In the genomic region with DNA sequence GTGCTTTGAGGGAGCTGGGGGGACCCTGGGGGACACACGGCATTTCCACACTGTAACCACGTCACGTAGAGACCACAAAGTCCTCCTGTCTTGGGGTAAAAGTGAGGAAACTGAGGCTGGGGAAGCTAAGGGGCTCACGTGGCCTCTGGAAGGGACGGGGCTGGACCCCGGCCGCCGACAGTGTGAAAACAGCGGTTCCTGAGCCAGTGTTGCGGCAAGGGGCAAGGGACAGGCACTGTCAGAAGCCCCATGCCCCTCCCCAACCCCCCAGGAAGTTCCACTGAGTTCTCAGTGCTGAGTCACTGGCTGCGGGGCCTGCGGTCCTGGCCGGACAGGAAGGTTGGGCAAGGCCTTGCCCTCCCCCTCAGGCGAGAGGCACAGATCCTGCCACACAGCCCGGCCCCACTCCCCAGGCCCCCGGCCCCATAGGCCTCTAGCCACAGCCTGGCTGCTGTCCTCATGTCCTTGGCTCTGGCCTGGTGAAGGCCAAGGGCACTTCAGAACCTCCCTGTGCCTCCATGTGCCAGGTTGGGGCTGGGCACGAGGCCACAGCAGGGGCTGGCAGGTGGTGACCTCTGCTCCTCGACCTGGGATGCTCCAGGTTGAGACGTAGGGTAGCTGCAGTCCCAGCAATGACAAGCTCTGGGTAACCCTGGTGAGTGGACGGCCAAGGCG, we compare ENCODE assay signal across 8 cellular contexts. TPM values are rescaled to one million over a fixed set of nuclear protein-coding genes. Genes with fewer than 3 reads are reported as not detected.
DNase-seq lines count a peak whose midpoint lies in the region; ATAC-seq and TF ChIP-seq lines count a peak whose summit lies in the region.

No MANE protein-coding gene starts in this region.

- no peak overlapping the region for H3K4me3 ChIP-seq in esophagus (ENCODE audit: low read depth in 1 of 2, low read length in 2 of 2)
- peak overlapping the region; percentile 33 for H3K4me3 ChIP-seq in osteoblast (ENCODE audit: insufficient read depth, low read length)

- 64 to 70% methylated on average over 19 to 21 of the region's 21 CpGs for WGBS in esophagus, 2 donors

- TF ChIP-seq CTCF in osteoblast (IDR thresholded peaks at IDR 0.05; ENCODE audit: extremely low read depth, low read depth, low read length): no peak

- no peak for ATAC-seq in HG03469 (IDR thresholded peaks at IDR 0.05; ENCODE audit: unreplicated experiment)

- DNase-seq in CMK (ENCODE audit: low read depth) (peak; percentile 95), osteoblast (ENCODE audit: insufficient read length, low spot score, missing footprints) (peak; percentile 99), NCI-H1436 treated with DMSO at 0.1 percent for 48 hours (lab: John Stamatoyannopoulos, UW) (no peak), HuH-7 (ENCODE audit: low spot score) (no peak), DMS153 treated with DMSO at 0.1 percent for 48 hours (lab: John Stamatoyannopoulos, UW; ENCODE audit: unreplicated experiment) (no peak)

- H2AFZ ChIP-seq in osteoblast (ENCODE audit: low read length): peak overlapping the region; percentile 51

- H3K27ac ChIP-seq in esophagus (ENCODE audit: low read depth in 2 of 2, low read length in 1 of 2): peak overlapping the region; percentile 80 to 83
- H3K27ac ChIP-seq in osteoblast (ENCODE audit: low read depth, low read length): peak overlapping the region; percentile 90

- H4K20me1 ChIP-seq in osteoblast (ENCODE audit: insufficient read depth, low read length): no peaks in the 10 kb centered on the region

- H3K9me3 ChIP-seq in esophagus (ENCODE audit: control insufficient read depth in 2 of 2, insufficient read depth in 1 of 2, low read depth in 1 of 2, low read length in 1 of 2): no peaks in the 10 kb centered on the region
- H3K9me3 ChIP-seq in osteoblast (ENCODE audit: low read depth, low read length): no peaks in the 10 kb centered on the region

- H3K79me2 ChIP-seq in osteoblast (ENCODE audit: insufficient read depth, low read length): peaks cover 2% of the 10 kb centered on the region

- H3K4me1 ChIP-seq in esophagus (ENCODE audit: control insufficient read depth in 2 of 2, insufficient read depth in 2 of 2, low read length in 1 of 2) (peaks cover 16 to 28% of the 10 kb centered on the region in 2 donors), osteoblast (ENCODE audit: insufficient read depth, low read length) (peaks cover 34% of the 10 kb centered on the region)

- peak overlapping the region; percentile 66 for H3K4me2 ChIP-seq in osteoblast (ENCODE audit: insufficient read depth, low read length)

- H3K27me3 ChIP-seq in esophagus (ENCODE audit: control insufficient read depth in 1 of 2, insufficient read depth in 2 of 2, low read length in 2 of 2) (no peaks in the 10 kb centered on the region), osteoblast (ENCODE audit: insufficient read depth, low read length) (no peaks in the 10 kb centered on the region)

- no peaks in the 10 kb centered on the region for H3K36me3 ChIP-seq in esophagus (ENCODE audit: control insufficient read depth in 2 of 2, insufficient read depth in 2 of 2, low read length in 1 of 2)
- H3K36me3 ChIP-seq in osteoblast (ENCODE audit: insufficient read depth, low read length): no peaks in the 10 kb centered on the region

TF ChIP-seq in PFSK-1, 5 proteins besides CTCF, POLR2A, EP300 and RAD21:
- no peak for TF ChIP-seq TAF1 (IDR thresholded peaks at IDR 0.05; ENCODE audit: borderline replicate concordance, insufficient read depth, low read length)
- TF ChIP-seq, protein P1, sequence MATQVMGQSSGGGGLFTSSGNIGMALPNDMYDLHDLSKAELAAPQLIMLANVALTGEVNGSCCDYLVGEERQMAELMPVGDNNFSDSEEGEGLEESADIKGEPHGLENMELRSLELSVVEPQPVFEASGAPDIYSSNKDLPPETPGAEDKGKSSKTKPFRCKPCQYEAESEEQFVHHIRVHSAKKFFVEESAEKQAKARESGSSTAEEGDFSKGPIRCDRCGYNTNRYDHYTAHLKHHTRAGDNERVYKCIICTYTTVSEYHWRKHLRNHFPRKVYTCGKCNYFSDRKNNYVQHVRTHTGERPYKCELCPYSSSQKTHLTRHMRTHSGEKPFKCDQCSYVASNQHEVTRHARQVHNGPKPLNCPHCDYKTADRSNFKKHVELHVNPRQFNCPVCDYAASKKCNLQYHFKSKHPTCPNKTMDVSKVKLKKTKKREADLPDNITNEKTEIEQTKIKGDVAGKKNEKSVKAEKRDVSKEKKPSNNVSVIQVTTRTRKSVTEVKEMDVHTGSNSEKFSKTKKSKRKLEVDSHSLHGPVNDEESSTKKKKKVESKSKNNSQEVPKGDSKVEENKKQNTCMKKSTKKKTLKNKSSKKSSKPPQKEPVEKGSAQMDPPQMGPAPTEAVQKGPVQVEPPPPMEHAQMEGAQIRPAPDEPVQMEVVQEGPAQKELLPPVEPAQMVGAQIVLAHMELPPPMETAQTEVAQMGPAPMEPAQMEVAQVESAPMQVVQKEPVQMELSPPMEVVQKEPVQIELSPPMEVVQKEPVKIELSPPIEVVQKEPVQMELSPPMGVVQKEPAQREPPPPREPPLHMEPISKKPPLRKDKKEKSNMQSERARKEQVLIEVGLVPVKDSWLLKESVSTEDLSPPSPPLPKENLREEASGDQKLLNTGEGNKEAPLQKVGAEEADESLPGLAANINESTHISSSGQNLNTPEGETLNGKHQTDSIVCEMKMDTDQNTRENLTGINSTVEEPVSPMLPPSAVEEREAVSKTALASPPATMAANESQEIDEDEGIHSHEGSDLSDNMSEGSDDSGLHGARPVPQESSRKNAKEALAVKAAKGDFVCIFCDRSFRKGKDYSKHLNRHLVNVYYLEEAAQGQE (IDR thresholded peaks at IDR 0.05; ENCODE audit: insufficient read depth in 1 of 2, low read depth in 2 of 2, low read length in 2 of 2): peak in 1 of 2 experiments; percentile 49; a peak in 1 of 4 replicates
- peak; percentile 60 for TF ChIP-seq FOXP2 (optimal IDR thresholded peaks at IDR 0.05; ENCODE audit: borderline replicate concordance, extremely low read depth, extremely low read length, insufficient read depth)
- no peak for TF ChIP-seq SIN3A (IDR thresholded peaks at IDR 0.05; ENCODE audit: borderline replicate concordance, insufficient read depth, low read length)
- peak; percentile 38; the same call in 1 of the 2 replicates for TF ChIP-seq POLR2AphosphoS5 (IDR thresholded peaks at IDR 0.05; ENCODE audit: low read depth, low read length)

RNA-seq across cellular contexts. Expression of a gene that starts 5.0 kb away (rescaled TPM):
- 65.2 TPM for polyA plus RNA-seq in PFSK-1 (2012; ENCODE audit: insufficient read length, low read depth)
- polyA plus RNA-seq in esophagus: 10 to 100 TPM; 16.3 to 33.7 TPM
- 21.0 and 25.9 TPM in 2 replicates for total RNA-seq in osteoblast

RNA-seq across cellular contexts. Expression of a gene that starts 11.2 kb away (rescaled TPM):
- 813 TPM for polyA plus RNA-seq in PFSK-1 (2012; ENCODE audit: insufficient read length, low read depth)
- 10 to 100 TPM; 17.5 to 41.0 TPM for polyA plus RNA-seq in esophagus
- 129 and 222 TPM in 2 replicates for total RNA-seq in osteoblast

RNA-seq across cellular contexts. Expression of a gene that starts 55.8 kb away (rescaled TPM):
- 269 TPM for polyA plus RNA-seq in PFSK-1 (2012; ENCODE audit: insufficient read length, low read depth)
- polyA plus RNA-seq in esophagus: 10 to 100 TPM; 63.7 to 79.6 TPM
- 45.4 and 50.3 TPM in 2 replicates for total RNA-seq in osteoblast

Comparison
In these comparisons a context has a peak if more than half of its experiments do, and no peak if none do; other contexts are left out.
1. DNase-seq: peak in CMK (single experiment) and osteoblast (single experiment); none in NCI-H1436 treated with DMSO at 0.1 percent for 48 hours (single experiment), HuH-7 (single experiment) and DMS153 treated with DMSO at 0.1 percent for 48 hours (single experiment).